1 cellular context compared by ENCODE assay signal in the genomic region with DNA sequence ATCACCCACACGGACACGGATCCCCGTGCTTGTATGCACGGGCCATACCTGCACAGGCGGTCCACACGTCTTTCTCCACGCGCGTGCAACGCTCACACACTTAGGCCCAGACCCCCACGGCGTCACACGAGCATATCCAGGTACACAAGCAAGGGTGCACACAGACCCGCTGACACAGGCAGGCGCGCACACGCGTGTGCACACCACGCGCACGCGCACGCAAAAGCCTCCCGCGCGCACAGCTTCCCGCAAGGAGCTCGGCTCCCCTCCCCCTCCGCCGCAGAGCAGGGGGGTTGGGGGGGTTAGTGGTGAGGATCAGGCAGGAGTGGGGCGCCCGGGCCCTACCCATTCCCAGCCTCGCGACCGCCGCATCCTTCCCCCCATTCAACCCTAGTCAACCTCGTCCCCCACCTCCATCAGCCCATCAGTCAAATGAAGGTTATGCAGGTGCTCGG.
A peak's percentile ranks its signal among the peaks of the same experiment; 100 is the strongest.
TF ChIP-seq lines count a peak whose summit lies in the region.

No MANE protein-coding gene starts in this region.

TF ChIP-seq in neural cell, 6 proteins besides CTCF, POLR2A, EP300 and RAD21 (continued from another document):
- peak; percentile 51 for TF ChIP-seq SMC3 (conservative IDR thresholded peaks at IDR 0.05; ENCODE audit: poor library complexity)
